ENCODE assay signal across 21 cellular contexts in genomic region chr19:3578390-3578789, GRCh38. TPM values are rescaled to one million over a fixed set of nuclear protein-coding genes. Genes with fewer than 3 reads are reported as not detected.
DNase-seq lines count a peak whose midpoint lies in the region; ATAC-seq and TF ChIP-seq lines count a peak whose summit lies in the region.
"Had no signal": no experiment of that assay in that cellular context is flagged by ENCODE, and none has a peak within 500 bp of the region (broad histone marks: within the 10 kb centered on the region; RNA-seq: fewer than 3 reads in every experiment).

No MANE protein-coding gene starts in this region.

- H3K36me3 Mint-ChIP-seq in activated T-cell treated with anti-CD3 and anti-CD28 coated beads, Interleukin-2, amount 50 U/mL, for 24 hours (ENCODE audit: low read depth), result peaks cover 30% of the 10 kb centered on the region

- CTCF ChIA-PET in SK-N-SH (lab: Yijun Ruan, JAX) (interaction anchor here (1.0 to 5.8 kb wide), 4 partner anchors 7 to 140 kb away, joined by 3 to 38 read pairs (median 4); partner anchors contain the start of gene GIPC3), OCI-LY7 (lab: Charles Lee; ENCODE audit: unreplicated experiment) (no interaction called here)

- no peak overlapping the region for H3K9ac ChIP-seq in SK-N-SH
- H3K9ac ChIP-seq: BLaER1 treated with 17β-estradiol and CSF1 and Interleukin-3, amounts not matched to agents 10 nM and 100 nM; GM23248 had no signal

- no peak for TF ChIP-seq CTCF in SK-N-SH (IDR thresholded peaks at IDR 0.05)
- TF ChIP-seq CTCF in OCI-LY7 (conservative IDR thresholded peaks at IDR 0.05; ENCODE audit: low read length), result no peak
- TF ChIP-seq CTCF in esophagus squamous epithelium (IDR thresholded peaks at IDR 0.05), result no peak
- no peak for TF ChIP-seq CTCF in tibial artery (IDR thresholded peaks at IDR 0.05)

- WGBS in SK-N-SH (ENCODE audit: low lambda C conversion rate), result 97% methylated on average over 17 of the region's 17 CpGs
- 36 to 79% methylated on average over 3 to 11 of the region's 17 CpGs for WGBS in esophagus squamous epithelium, 2 donors

- peaks cover 3% of the 10 kb centered on the region for H3K4me1 Mint-ChIP-seq in activated T-cell treated with anti-CD3 and anti-CD28 coated beads, Interleukin-2, amount 50 U/mL, for 24 hours (ENCODE audit: low read depth)

- H3K4me2 ChIP-seq in SK-N-SH, result no peak overlapping the region
- H3K4me2 ChIP-seq in OCI-LY7 (ENCODE audit: low read length), result no peak overlapping the region
- H3K4me2 ChIP-seq: BLaER1 treated with 17β-estradiol and CSF1 and Interleukin-3, amounts not matched to agents 10 nM and 100 nM had no signal

- H2AFZ ChIP-seq in SK-N-SH (ENCODE audit: low read depth) (no peak overlapping the region), OCI-LY7 (ENCODE audit: low read length) (no peak overlapping the region)
- H2AFZ ChIP-seq: GM23248 had no signal

- H3K27ac ChIP-seq in SK-N-SH (ENCODE audit: low read depth in 2 of 2, low read length in 1 of 2), result no peak overlapping the region
- no peak overlapping the region for H3K27ac ChIP-seq in OCI-LY7 (ENCODE audit: low read depth, low read length, poor library complexity, severe bottlenecking)
- H3K27ac ChIP-seq in esophagus squamous epithelium, result peak overlapping the region in 3 of 4 donors; percentile 81 to 91 (median 81)
- peak overlapping the region; percentile 55 to 63 for H3K27ac ChIP-seq in tibial artery
- H3K27ac ChIP-seq: BLaER1 treated with 17β-estradiol and CSF1 and Interleukin-3, amounts not matched to agents 10 nM and 100 nM; GM23248 had no signal

- TSS peak; percentile 78 for BruUV-seq in OCI-LY7 (replicated peaks; lab: Mats Ljungman, UMichigan)

- H3K9me3 ChIP-seq in SK-N-SH (no peaks in the 10 kb centered on the region), OCI-LY7 (ENCODE audit: low read length) (no peaks in the 10 kb centered on the region), esophagus squamous epithelium (no peaks in the 10 kb centered on the region), tibial artery (no peaks in the 10 kb centered on the region)
- H3K9me3 ChIP-seq: BLaER1 treated with 17β-estradiol and CSF1 and Interleukin-3, amounts not matched to agents 10 nM and 100 nM; MG63 had no signal

- intact Hi-C loops in OCI-LY7 (cut with micrococcal nuclease; ENCODE audit: unreplicated experiment), result no loop called here
- intact Hi-C loops in esophagus squamous epithelium (cut with DNase I), result no loop called here
- intact Hi-C loops in tibial artery (cut with DNase I; ENCODE audit: low total_unique reads), result loop anchor here (5.0 kb wide), 1 partner anchor 39 kb away; no protein-coding TSS in a partner anchor

- no peak overlapping the region for H3K4me3 ChIP-seq in SK-N-SH (ENCODE audit: low read depth in 2 of 2, low read length in 1 of 2)
- no peak overlapping the region for H3K4me3 ChIP-seq in OCI-LY7 (ENCODE audit: low read depth, low read length, poor library complexity, severe bottlenecking)
- H3K4me3 ChIP-seq in esophagus squamous epithelium, result no peak overlapping the region
- H3K4me3 ChIP-seq in tibial artery, result no peak overlapping the region
- H3K4me3 ChIP-seq: BLaER1 treated with 17β-estradiol and CSF1 and Interleukin-3, amounts not matched to agents 10 nM and 100 nM; GM23248; MG63 had no signal

- H3K9me2 ChIP-seq in SK-N-SH (no peaks in the 10 kb centered on the region), OCI-LY7 (ENCODE audit: insufficient read depth, low read length) (no peaks in the 10 kb centered on the region)

- no peak overlapping the region for H3K27ac Mint-ChIP-seq in activated T-cell treated with anti-CD3 and anti-CD28 coated beads, Interleukin-2, amount 50 U/mL, for 24 hours

- H3K27me3 Mint-ChIP-seq in activated T-cell treated with anti-CD3 and anti-CD28 coated beads, Interleukin-2, amount 50 U/mL, for 24 hours, result no peaks in the 10 kb centered on the region

- peaks cover 31% of the 10 kb centered on the region for H3F3A ChIP-seq in SK-N-SH (replicated peaks; ENCODE audit: insufficient read depth)

- H3K36me3 ChIP-seq in SK-N-SH (replicated peaks in 1 of 2; ENCODE audit: control insufficient read depth in 1 of 2, insufficient read depth in 2 of 2, low read length in 1 of 2) (peaks cover 6 to 13% of the 10 kb centered on the region in 2 experiments), OCI-LY7 (ENCODE audit: insufficient read depth, low read length) (peaks cover 25% of the 10 kb centered on the region), esophagus squamous epithelium (peaks cover 0 to 14% (median 3%) of the 10 kb centered on the region in 3 donors), tibial artery (peaks cover 0 to 40% (median 0%) of the 10 kb centered on the region in 3 donors)
- H3K36me3 ChIP-seq: MG63 had no signal

- no peak for TF ChIP-seq POLR2A in esophagus squamous epithelium (IDR thresholded peaks at IDR 0.05)

- H3K4me1 ChIP-seq in SK-N-SH (ENCODE audit: control insufficient read depth in 1 of 2, insufficient read depth in 2 of 2, low read depth in 1 of 2, low read length in 1 of 2) (peaks cover 2 to 7% of the 10 kb centered on the region in 2 experiments; a peak in 2 of 4 replicates), OCI-LY7 (ENCODE audit: insufficient read depth, low read length, poor library complexity, severe bottlenecking) (no peaks in the 10 kb centered on the region), esophagus squamous epithelium (peaks cover 22 to 60% (median 23%) of the 10 kb centered on the region in 3 donors), tibial artery (peaks cover 4 to 52% (median 23%) of the 10 kb centered on the region in 4 donors)

- DNase-seq in SK-N-SH, result peak; percentile 5
- no peak for DNase-seq in OCI-LY7 (ENCODE audit: low spot score)
- no peak for DNase-seq in esophagus squamous epithelium (lab: John Stamatoyannopoulos, UW)
- no peak for DNase-seq in tibial artery
- no peak for DNase-seq in activated T-cell treated with anti-CD3 and anti-CD28 coated beads, Interleukin-2, amount 50 U/mL, for 24 hours
- DNase-seq: 8988T, DMS153, EL, GM23248, KG1, MG63, NCI-H1105, NCI-H187, NCI-H2171, NCI-H774, SHP77 treated with DMSO at 0.1 percent for 48 hours had no signal

- no peaks in the 10 kb centered on the region for H3K9me3 Mint-ChIP-seq in activated T-cell treated with anti-CD3 and anti-CD28 coated beads, Interleukin-2, amount 50 U/mL, for 24 hours

- ATAC-seq in SK-N-SH treated with all-trans-retinoic acid at 6 μM for 48 hours (no peak), GM18511 (IDR thresholded peaks at IDR 0.05; ENCODE audit: unreplicated experiment) (no peak), GM21390 (IDR thresholded peaks at IDR 0.05; ENCODE audit: unreplicated experiment) (no peak)

- peaks cover 4% of the 10 kb centered on the region for H3K79me2 ChIP-seq in SK-N-SH (ENCODE audit: insufficient read depth)
- H3K79me2 ChIP-seq in OCI-LY7 (ENCODE audit: insufficient read depth, low read depth, low read length), result peaks cover under 1% of the 10 kb centered on the region; the same call in 1 of the 2 replicates

- H3K4me3 Mint-ChIP-seq in activated T-cell treated with anti-CD3 and anti-CD28 coated beads, Interleukin-2, amount 50 U/mL, for 24 hours, result no peak overlapping the region

- TF ChIP-seq EP300 in SK-N-SH (IDR thresholded peaks at IDR 0.05; ENCODE audit: borderline replicate concordance in 1 of 2, low read depth in 1 of 2, low read length in 1 of 2), result no peak

- no peak for TF ChIP-seq RAD21 in SK-N-SH (IDR thresholded peaks at IDR 0.05; ENCODE audit: low read length)

- POLR2A ChIA-PET in SK-N-SH (lab: Yijun Ruan, JAX) (interaction anchor here (0.7 kb wide), 1 partner anchor 18 kb away, joined by 3 read pairs; no protein-coding TSS in a partner anchor), OCI-LY7 (lab: Charles Lee) (interaction anchor here (1.2 kb wide), 1 partner anchor 49 kb away, joined by 3 read pairs; no protein-coding TSS in a partner anchor)

- H3K27me3 ChIP-seq in SK-N-SH (ENCODE audit: insufficient read depth), result no peaks in the 10 kb centered on the region
- no peaks in the 10 kb centered on the region for H3K27me3 ChIP-seq in esophagus squamous epithelium
- H3K27me3 ChIP-seq in tibial artery, result no peaks in the 10 kb centered on the region
- H3K27me3 ChIP-seq: MG63 had no signal

- H4K20me1 ChIP-seq in SK-N-SH (ENCODE audit: insufficient read depth), result peaks cover 4% of the 10 kb centered on the region; the same call in 1 of the 2 replicates
- no peaks in the 10 kb centered on the region for H4K20me1 ChIP-seq in OCI-LY7 (ENCODE audit: insufficient read depth, low read length)

TF ChIP-seq in SK-N-SH treated with all-trans-retinoic acid at 6 μM for 48 hours, 23 proteins besides CTCF, POLR2A, EP300 and RAD21 (continues in another document):
- TF ChIP-seq ISL1 (CRISPR knock-in tag; IDR thresholded peaks at IDR 0.05) (no peak), TOX (CRISPR knock-in tag; IDR thresholded peaks at IDR 0.05; ENCODE audit: borderline replicate concordance) (no peak), ZNF565 (CRISPR knock-in tag; conservative IDR thresholded peaks at IDR 0.05; ENCODE audit: low read depth) (no peak)

RNA-seq across cellular contexts. Expression of gene HMG20B, which starts 5.6 kb away (rescaled TPM):
- 88.2 and 92.0 TPM in 2 replicates for polyA plus RNA-seq in SK-N-SH (2012; rRNA removed)
- 70.6 and 79.6 TPM in 2 replicates for polyA plus RNA-seq in SK-N-SH (2012; cell fraction: cytosol; rRNA removed)
- polyA plus RNA-seq in SK-N-SH (2012; cell fraction: nucleus; rRNA removed), result 217 and 375 TPM in 2 replicates
- total RNA-seq in OCI-LY7 (2014; rRNA removed; shearing (Covaris generic)), result 105 and 119 TPM in 2 replicates
- total RNA-seq in OCI-LY7 (2022), result 91.0 and 108 TPM in 2 replicates
- total RNA-seq in esophagus squamous epithelium, result 10 to 100 TPM; 56.1 to 77.6 (median 76.9) TPM

RNA-seq across cellular contexts. Expression of gene GIPC3, which starts 6.9 kb away (rescaled TPM):
- 0.20 and 0.26 TPM in 2 replicates for polyA plus RNA-seq in SK-N-SH (2012; rRNA removed)
- polyA plus RNA-seq in SK-N-SH (2012; cell fraction: cytosol; rRNA removed), result 0.10 and 0.14 TPM in 2 replicates
- polyA plus RNA-seq in SK-N-SH (2012; cell fraction: nucleus; rRNA removed), result 0.54 and 0.60 TPM in 2 replicates
- total RNA-seq in OCI-LY7 (2014; rRNA removed; shearing (Covaris generic)), result not detected in 2 replicates
- not detected in 2 replicates for total RNA-seq in OCI-LY7 (2022)
- total RNA-seq in esophagus squamous epithelium, result under 1 TPM; 0.18 to 0.76 (median 0.22) TPM
- total RNA-seq: GM23248 had no signal

RNA-seq across cellular contexts. Expression of gene MFSD12, which starts 21.0 kb away (rescaled TPM):
- 45.9 and 53.3 TPM in 2 replicates for polyA plus RNA-seq in SK-N-SH (2012; rRNA removed)
- polyA plus RNA-seq in SK-N-SH (2012; cell fraction: cytosol; rRNA removed), result 23.5 and 33.7 TPM in 2 replicates
- 152 and 202 TPM in 2 replicates for polyA plus RNA-seq in SK-N-SH (2012; cell fraction: nucleus; rRNA removed)
- 74.4 and 79.4 TPM in 2 replicates for total RNA-seq in OCI-LY7 (2014; rRNA removed; shearing (Covaris generic))
- total RNA-seq in OCI-LY7 (2022), result 72.6 and 78.8 TPM in 2 replicates
- total RNA-seq in esophagus squamous epithelium, result 10 to 100 TPM; 22.5 to 50.4 (median 37.3) TPM

RNA-seq across cellular contexts. Expression of gene TBXA2R, which starts 28.3 kb away (rescaled TPM):
- polyA plus RNA-seq in SK-N-SH (2012; rRNA removed), result 0.78 and 0.92 TPM in 2 replicates
- 0.55 and 1.1 TPM in 2 replicates for polyA plus RNA-seq in SK-N-SH (2012; cell fraction: cytosol; rRNA removed)
- polyA plus RNA-seq in SK-N-SH (2012; cell fraction: nucleus; rRNA removed), result 0.91 and 1.2 TPM in 2 replicates
- not detected in 2 replicates for total RNA-seq in OCI-LY7 (2014; rRNA removed; shearing (Covaris generic))
- total RNA-seq in OCI-LY7 (2022) (not detected in 2 replicates), esophagus squamous epithelium (1 to 10 TPM in 1 of 4 donors, under 1 TPM in 3; 0.23 to 1.3 (median 0.45) TPM)

RNA-seq across cellular contexts. Expression of gene TEKTIP1, which starts 39.4 kb away (rescaled TPM):
- 0.12 TPM in 1 of 2 replicates, not detected in the other for polyA plus RNA-seq in SK-N-SH (2012; rRNA removed)
- polyA plus RNA-seq in SK-N-SH (2012; cell fraction: cytosol; rRNA removed), result not detected in 2 replicates
- polyA plus RNA-seq in SK-N-SH (2012; cell fraction: nucleus; rRNA removed), result 0.14 and 0.34 TPM in 2 replicates
- total RNA-seq in OCI-LY7 (2014; rRNA removed; shearing (Covaris generic)), result 0.44 and 1.1 TPM in 2 replicates
- total RNA-seq in OCI-LY7 (2022) (7.0 and 9.7 TPM in 2 replicates), esophagus squamous epithelium (under 1 TPM in 1 of 4 donors, not detected in 3; 0.95 TPM)
- total RNA-seq: GM23248, NCI-H460 had no signal
- polyA plus RNA-seq: GM23248 had no signal

Comparison
In these comparisons a context has a peak if more than half of its experiments do, and no peak if none do; other contexts are left out.
1. H3K27ac ChIP-seq: peak in esophagus squamous epithelium (3 of 4) and tibial artery (2 of 2); none in SK-N-SH (0 of 2) and OCI-LY7 (single experiment).